8 cellular contexts compared by ENCODE assay signal in genomic region chr6:10414766-10415592, GRCh38. TPM values are rescaled to one million over a fixed set of nuclear protein-coding genes. Genes with fewer than 3 reads are reported as not detected.
DNase-seq lines count a peak whose midpoint lies in the region; ATAC-seq and TF ChIP-seq lines count a peak whose summit lies in the region.

TSS of gene TFAP2A (minus strand) at chr6:10415074. CDS start at chr6:10414991, 83 bp downstream.

- H3K4me1 ChIP-seq in gastroesophageal sphincter: peaks cover 0 to 71% (median 25%) of the 10 kb centered on the region in 3 donors

- no peak for TF ChIP-seq CTCF in Calu3 (IDR thresholded peaks at IDR 0.05; ENCODE audit: unreplicated experiment)
- no peak for TF ChIP-seq CTCF in NB4 (IDR thresholded peaks at IDR 0.05; ENCODE audit: low read depth, low read length)
- TF ChIP-seq CTCF in choroid plexus epithelial cell (conservative IDR thresholded peaks at IDR 0.05; ENCODE audit: low read depth, low read length): peak; percentile 34
- peak; percentile 55 for TF ChIP-seq CTCF in neural crest cell (conservative IDR thresholded peaks at IDR 0.05)
- no peak for TF ChIP-seq CTCF in gastroesophageal sphincter (IDR thresholded peaks at IDR 0.05)

- H3K36me3 ChIP-seq in gastroesophageal sphincter: no peaks in the 10 kb centered on the region

- no peaks in the 10 kb centered on the region for H3K9me3 Mint-ChIP-seq in Calu3 (ENCODE audit: low read depth, unreplicated experiment)
- H3K9me3 Mint-ChIP-seq in neural crest cell: no peaks in the 10 kb centered on the region

- intact Hi-C loops in Calu3 (cut with micrococcal nuclease; ENCODE audit: unreplicated experiment): loop anchor here (5.0 kb wide), 2 partner anchors 878 to 1013 kb away; no protein-coding TSS in a partner anchor

- WGBS in gastroesophageal sphincter (ENCODE audit: low coverage in 1 of 2), 2 donors: 2 to 7% methylated on average over 28 to 48 of the region's 56 CpGs

- H3K27me3 Mint-ChIP-seq in Calu3 (ENCODE audit: unreplicated experiment): no peaks in the 10 kb centered on the region
- H3K27me3 Mint-ChIP-seq in neural crest cell (ENCODE audit: low read depth): peaks cover 95% of the 10 kb centered on the region

- TF ChIP-seq EP300 in gastroesophageal sphincter (IDR thresholded peaks at IDR 0.05): no peak

- peaks cover 100% of the 10 kb centered on the region for H3K36me3 Mint-ChIP-seq in Calu3 (ENCODE audit: insufficient read depth, unreplicated experiment)
- peaks cover 7% of the 10 kb centered on the region for H3K36me3 Mint-ChIP-seq in neural crest cell (ENCODE audit: low read depth)

- H3K27ac ChIP-seq in gastroesophageal sphincter: no peak within 1 kb of the TSS

- H3K27ac Mint-ChIP-seq in Calu3 (ENCODE audit: unreplicated experiment) (peak within 1 kb of the TSS; percentile 94), neural crest cell (ENCODE audit: unreplicated experiment) (no peak within 1 kb of the TSS)

- BruUV-seq in Calu3 (replicated peaks; lab: Mats Ljungman, UMichigan): no TSS peak

- peak within 1 kb of the TSS; percentile 91 for H3K4me3 ChIP-seq in NB4 (ENCODE audit: low read depth, low read length)
- H3K4me3 ChIP-seq in choroid plexus epithelial cell (ENCODE audit: low read depth, low read length): no peak within 1 kb of the TSS
- H3K4me3 ChIP-seq in gastroesophageal sphincter: peak within 1 kb of the TSS in 1 of 2 donors; percentile 70

- DNase-seq in Calu3 (peak; percentile 80), NB4 (ENCODE audit: low read depth) (no peak), choroid plexus epithelial cell (ENCODE audit: low read depth) (no peak), neural crest cell (ENCODE audit: low read depth, low spot score) (no peak), inferior parietal cortex (ENCODE audit: extremely low spot score) (no peak)

- H3K4me3 Mint-ChIP-seq in Calu3 (ENCODE audit: low read depth, unreplicated experiment) (peak within 1 kb of the TSS; percentile 92), neural crest cell (peak within 1 kb of the TSS; percentile 91)

- ATAC-seq in GM21390 (IDR thresholded peaks at IDR 0.05; ENCODE audit: unreplicated experiment): no peak
- no peak for ATAC-seq in GM18505 (IDR thresholded peaks at IDR 0.05; ENCODE audit: unreplicated experiment)
- no peak for ATAC-seq in gastroesophageal sphincter

- CTCF ChIA-PET in Calu3 (lab: Charles Lee): interaction anchor here (0.5 to 4.2 kb wide), 12 partner anchors 9 to 1164 kb away, joined by 3 to 32 read pairs (median 4); no protein-coding TSS in a partner anchor

- H3K9me3 ChIP-seq in gastroesophageal sphincter: peaks cover 0 to 6% (median 0%) of the 10 kb centered on the region in 3 donors

- peaks cover 14% of the 10 kb centered on the region for H3K4me1 Mint-ChIP-seq in Calu3 (ENCODE audit: low read depth, unreplicated experiment)
- H3K4me1 Mint-ChIP-seq in neural crest cell: peaks cover 53% of the 10 kb centered on the region

- H3K27me3 ChIP-seq in gastroesophageal sphincter: peaks cover 100% of the 10 kb centered on the region

- TF ChIP-seq POLR2A in NB4 (IDR thresholded peaks at IDR 0.05; ENCODE audit: extremely low read depth, insufficient read length): no peak
- TF ChIP-seq POLR2A in GM18505 (IDR thresholded peaks at IDR 0.05; ENCODE audit: borderline replicate concordance, extremely low read depth, insufficient read depth, insufficient read length): no peak
- TF ChIP-seq POLR2A in gastroesophageal sphincter (IDR thresholded peaks at IDR 0.05): no peak

RNA-seq across cellular contexts. Expression of gene TFAP2A, which starts in this region (rescaled TPM):
- total RNA-seq in Calu3 (2022): 74.7 and 77.0 TPM in 2 replicates
- 8.2 and 9.6 TPM in 2 replicates for total RNA-seq in neural crest cell
- total RNA-seq in gastroesophageal sphincter: 1 to 10 TPM in 1 of 4 donors, under 1 TPM in 2, not detected in 1; 0.31 to 4.6 (median 0.42) TPM

Comparison
In these comparisons a context has a peak if more than half of its experiments do, and no peak if none do; other contexts are left out.
1. CTCF ChIP-seq: peak in choroid plexus epithelial cell (single experiment) and neural crest cell (single experiment); none in Calu3 (single experiment), NB4 (single experiment) and gastroesophageal sphincter (0 of 4).